In genomic region chr6:129860901-129861665, GRCh38 we compare ENCODE assay signal across 8 cellular contexts. TPM values are rescaled to one million over a fixed set of nuclear protein-coding genes. Genes with fewer than 3 reads are reported as not detected.
DNase-seq lines count a peak whose midpoint lies in the region; ATAC-seq and TF ChIP-seq lines count a peak whose summit lies in the region.

Gene TMEM244, minus strand, starts transcription at chr6:129861315. Its CDS starts 127 bp downstream, at chr6:129861188.

- no peaks in the 10 kb centered on the region for H3K27me3 ChIP-seq in ovary

- H3K4me3 ChIP-seq in fibroblast of pulmonary artery (replicated peaks; ENCODE audit: low read depth, low read length) (peak within 1 kb of the TSS; percentile 29), ovary (no peak within 1 kb of the TSS)

- WGBS in ovary, 3 donors: 81 to 87% (median 83%) methylated on average over 14 of the region's 14 CpGs

- TF ChIP-seq CTCF in fibroblast of pulmonary artery (IDR thresholded peaks at IDR 0.05; ENCODE audit: low read length, missing control alignments) (no peak), ovary (IDR thresholded peaks at IDR 0.05) (no peak)

- intact Hi-C loops in ovary (cut with DNase I): no loop called here

- peak; percentile 1 for DNase-seq in stimulated activated naive CD4-positive, alpha-beta T cell treated with Interleukin-2 at 50 U/mL for 16 hours (lab: John Stamatoyannopoulos, UW)
- DNase-seq in stimulated activated naive CD4-positive, alpha-beta T cell (lab: John Stamatoyannopoulos, UW): no peak
- no peak for DNase-seq in fibroblast of pulmonary artery (ENCODE audit: low read depth)
- no peak for DNase-seq in ovary
- DNase-seq in kidney glomerular epithelial cell (lab: John Stamatoyannopoulos, UW): no peak

- H3K27ac ChIP-seq in ovary: no peak within 1 kb of the TSS

- peaks cover 3% of the 10 kb centered on the region for H3K4me1 ChIP-seq in ovary (ENCODE audit: insufficient read depth)

- TF ChIP-seq POLR2A in ovary (IDR thresholded peaks at IDR 0.05): no peak

- H3K36me3 ChIP-seq in ovary: no peaks in the 10 kb centered on the region

- no peaks in the 10 kb centered on the region for H3K9me3 ChIP-seq in ovary

- no peak for TF ChIP-seq EP300 in ovary (IDR thresholded peaks at IDR 0.05)

- ATAC-seq in SK-N-SH treated with all-trans-retinoic acid at 6 μM for 48 hours (peak; percentile 78), HG03469 (IDR thresholded peaks at IDR 0.05; ENCODE audit: unreplicated experiment) (no peak), HG02571 (IDR thresholded peaks at IDR 0.05; ENCODE audit: unreplicated experiment) (no peak)

TF ChIP-seq in SK-N-SH treated with all-trans-retinoic acid at 6 μM for 48 hours, 23 proteins besides CTCF, POLR2A, EP300 and RAD21:
- TF ChIP-seq TSHZ2 (CRISPR knock-in tag; IDR thresholded peaks at IDR 0.05): no peak
- no peak for TF ChIP-seq ZNF8 (CRISPR knock-in tag; IDR thresholded peaks at IDR 0.05)
- no peak for TF ChIP-seq POU6F1 (CRISPR knock-in tag; IDR thresholded peaks at IDR 0.05; ENCODE audit: borderline replicate concordance, low read depth)
- no peak for TF ChIP-seq ARNTL (CRISPR knock-in tag; IDR thresholded peaks at IDR 0.05; ENCODE audit: borderline replicate concordance, low read depth)
- TF ChIP-seq CSRNP3 (CRISPR knock-in tag; IDR thresholded peaks at IDR 0.05): no peak
- no peak for TF ChIP-seq ZC3H10 (CRISPR knock-in tag; IDR thresholded peaks at IDR 0.05)
- no peak for TF ChIP-seq TOX (CRISPR knock-in tag; IDR thresholded peaks at IDR 0.05; ENCODE audit: borderline replicate concordance)
- TF ChIP-seq ESRRG (CRISPR knock-in tag; IDR thresholded peaks at IDR 0.05): no peak
- TF ChIP-seq OSR1 (CRISPR knock-in tag; IDR thresholded peaks at IDR 0.05): no peak
- no peak for TF ChIP-seq ZNF70 (CRISPR knock-in tag; IDR thresholded peaks at IDR 0.05)
- no peak for TF ChIP-seq PATZ1 (CRISPR knock-in tag; IDR thresholded peaks at IDR 0.05; ENCODE audit: borderline replicate concordance)
- TF ChIP-seq RARB (CRISPR knock-in tag; IDR thresholded peaks at IDR 0.05): no peak
- no peak for TF ChIP-seq TCF4 (CRISPR knock-in tag; IDR thresholded peaks at IDR 0.05; ENCODE audit: borderline replicate concordance)
- TF ChIP-seq PPARA (CRISPR knock-in tag; IDR thresholded peaks at IDR 0.05; ENCODE audit: borderline replicate concordance): no peak
- no peak for TF ChIP-seq ZFP3 (CRISPR knock-in tag; IDR thresholded peaks at IDR 0.05)
- TF ChIP-seq SNAI2 (CRISPR knock-in tag; IDR thresholded peaks at IDR 0.05): no peak
- TF ChIP-seq CSDC2 (CRISPR knock-in tag; IDR thresholded peaks at IDR 0.05): no peak

RNA-seq across cellular contexts. Expression of gene TMEM244, which starts in this region (rescaled TPM):
- total RNA-seq in ovary: not detected
- not detected for polyA plus RNA-seq in ovary
